ENCODE assay signal across 28 cellular contexts in the genomic region with DNA sequence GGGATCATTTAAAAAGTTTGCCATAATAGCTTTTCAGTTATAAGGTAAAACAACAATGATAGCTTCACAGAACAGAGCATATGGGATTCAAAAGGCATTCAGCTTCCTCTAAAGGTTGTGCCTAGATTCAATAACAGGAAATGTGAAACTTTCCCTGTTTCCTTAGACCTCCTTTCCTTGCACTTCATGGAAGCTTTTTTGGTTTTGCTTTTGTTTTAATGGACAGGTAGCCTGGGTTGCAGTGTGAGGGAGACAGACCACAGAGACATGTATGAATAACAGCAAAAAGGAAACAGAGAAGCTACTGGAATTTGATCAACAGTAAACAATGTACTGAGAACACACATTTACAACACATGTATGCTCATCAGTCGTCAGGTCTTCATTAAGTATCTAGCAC. TPM values are rescaled to one million over a fixed set of nuclear protein-coding genes. Genes with fewer than 3 reads are reported as not detected.
"Had no signal": no experiment of that assay in that cellular context is flagged by ENCODE, and none has a peak within 500 bp of the region (broad histone marks: within the 10 kb centered on the region; RNA-seq: fewer than 3 reads in every experiment).

No MANE protein-coding gene starts in this region.

- H3K9me3 Mint-ChIP-seq: activated CD4-positive, alpha-beta memory T cell treated with anti-CD3 and anti-CD28 coated beads for 36 hours; activated CD4-positive, alpha-beta T cell treated with anti-CD3 and anti-CD28 coated beads, Interleukin-2, amount 10 ng/mL, durations not matched to agents 24 days and 14 days; activated T-helper 1 cell treated with anti-CD3 and anti-CD28 coated beads, Interleukin-12 subunit alpha, Interleukin-12 subunit beta, Interleukin-2, Interleukin-4 antibody, amounts not matched to agents 30 ng/mL and 10 ng/mL and 1 ng/mL, durations not matched to agents 14 hours and 24 hours and 36 hours; dendritic cell treated with granulocyte-macrophage colony-stimulating factor and Interleukin-4, amounts not matched to agents 40 ng/mL and 50 ng/mL, for 4 days; memory B cell; stimulated activated naive B cell treated with anti-CD40 and anti-IgM and Interleukin-4, amounts not matched to agents 10 μg/mL and 1 μg/mL and 100 μg/mL, for 72 hours had no signal

- DNase-seq: activated CD4-positive, alpha-beta memory T cell treated with anti-CD3 and anti-CD28 coated beads for 36 hours; activated CD4-positive, alpha-beta T cell treated with anti-CD3 and anti-CD28 coated beads, Interleukin-2, amount 10 ng/mL, durations not matched to agents 24 days and 14 days; activated CD4-positive, CD25-positive, alpha-beta regulatory T cell treated with anti-CD3 and anti-CD28 coated beads, Interleukin-2, amount 50 U/mL, for 72 hours; activated CD8-positive, alpha-beta memory T cell treated with anti-CD3 and anti-CD28 coated beads, Interleukin-2, amount 50 U/mL, for 4 hours; activated effector memory CD4-positive, alpha-beta T cell treated with anti-CD3 and anti-CD28 coated beads, Interleukin-2, amount 50 U/mL, for 16 hours; activated naive CD4-positive, alpha-beta T cell treated with anti-CD3 and anti-CD28 coated beads, Interleukin-2, amount 50 U/mL, for 16 hours; activated T-cell treated with anti-CD3 and anti-CD28 coated beads, Interleukin-2, amount 50 U/mL, for 1 hour; amygdala; central memory CD4-positive, alpha-beta T cell; effector CD8-positive, alpha-beta T cell; foreskin keratinocyte; heart left ventricle; midbrain; naive thymus-derived CD4-positive, alpha-beta T cell; ovary; sigmoid colon; small intestine; stimulated activated CD4-positive, alpha-beta T cell treated with anti-CD3 and anti-CD28 coated beads, Interleukin-15, amount 100 ng/mL, for 24 hours; stimulated activated CD4-positive, alpha-beta T cell treated with anti-CD3 and anti-CD28 coated beads, Interleukin-2, amount 100 ng/mL, for 24 hours; stimulated activated naive B cell treated with anti-CD40 and anti-IgM and Interleukin-4, amounts not matched to agents 10 μg/mL and 1 μg/mL and 100 μg/mL, for 72 hours had no signal

- H3K4me3 ChIP-seq: breast epithelium, heart left ventricle, ovary, sigmoid colon, suprapubic skin, tibial nerve had no signal

- H3K27me3 ChIP-seq: ovary had no signal

- H3K27ac Mint-ChIP-seq: activated CD4-positive, alpha-beta memory T cell treated with anti-CD3 and anti-CD28 coated beads for 36 hours; activated CD4-positive, alpha-beta T cell treated with anti-CD3 and anti-CD28 coated beads, Interleukin-2, amount 10 ng/mL, durations not matched to agents 24 days and 14 days; activated T-helper 1 cell treated with anti-CD3 and anti-CD28 coated beads, Interleukin-12 subunit alpha, Interleukin-12 subunit beta, Interleukin-2, Interleukin-4 antibody, amounts not matched to agents 30 ng/mL and 10 ng/mL and 1 ng/mL, durations not matched to agents 14 hours and 24 hours and 36 hours; dendritic cell treated with granulocyte-macrophage colony-stimulating factor and Interleukin-4, amounts not matched to agents 40 ng/mL and 50 ng/mL, for 4 days; memory B cell; naive thymus-derived CD4-positive, alpha-beta T cell; progenitor cell of endocrine pancreas; stimulated activated naive B cell treated with anti-CD40 and anti-IgM and Interleukin-4, amounts not matched to agents 10 μg/mL and 1 μg/mL and 100 μg/mL, for 72 hours had no signal

- H3K36me3 Mint-ChIP-seq: activated CD4-positive, alpha-beta memory T cell treated with anti-CD3 and anti-CD28 coated beads for 36 hours; memory B cell; stimulated activated naive B cell treated with anti-CD40 and anti-IgM and Interleukin-4, amounts not matched to agents 10 μg/mL and 1 μg/mL and 100 μg/mL, for 72 hours had no signal

- H3K4me1 ChIP-seq: foreskin keratinocyte had no signal

- H3K9me3 ChIP-seq: breast epithelium, heart left ventricle, ovary, sigmoid colon, suprapubic skin, tibial nerve had no signal

- H3K36me3 ChIP-seq: breast epithelium, heart left ventricle, ovary, sigmoid colon, suprapubic skin, tibial nerve had no signal

- H3K4me3 Mint-ChIP-seq: activated CD4-positive, alpha-beta memory T cell treated with anti-CD3 and anti-CD28 coated beads for 36 hours; activated CD4-positive, alpha-beta T cell treated with anti-CD3 and anti-CD28 coated beads, Interleukin-2, amount 10 ng/mL, durations not matched to agents 24 days and 14 days; activated T-helper 1 cell treated with anti-CD3 and anti-CD28 coated beads, Interleukin-12 subunit alpha, Interleukin-12 subunit beta, Interleukin-2, Interleukin-4 antibody, amounts not matched to agents 30 ng/mL and 10 ng/mL and 1 ng/mL, durations not matched to agents 14 hours and 24 hours and 36 hours; dendritic cell treated with granulocyte-macrophage colony-stimulating factor and Interleukin-4, amounts not matched to agents 40 ng/mL and 50 ng/mL, for 4 days; memory B cell; naive thymus-derived CD4-positive, alpha-beta T cell; stimulated activated naive B cell treated with anti-CD40 and anti-IgM and Interleukin-4, amounts not matched to agents 10 μg/mL and 1 μg/mL and 100 μg/mL, for 72 hours had no signal

- FAIRE-seq: small intestine had no signal

- ATAC-seq: foreskin keratinocyte; naive thymus-derived CD4-positive, alpha-beta T cell had no signal

- H3K27ac ChIP-seq: breast epithelium, foreskin keratinocyte, ovary, suprapubic skin, VCaP had no signal

RNA-seq across cellular contexts. Expression of a gene that starts 2.3 kb away (rescaled TPM):
- total RNA-seq: naive thymus-derived CD4-positive, alpha-beta T cell; progenitor cell of endocrine pancreas had no signal
